15 cellular contexts compared by ENCODE assay signal in the genomic region with DNA sequence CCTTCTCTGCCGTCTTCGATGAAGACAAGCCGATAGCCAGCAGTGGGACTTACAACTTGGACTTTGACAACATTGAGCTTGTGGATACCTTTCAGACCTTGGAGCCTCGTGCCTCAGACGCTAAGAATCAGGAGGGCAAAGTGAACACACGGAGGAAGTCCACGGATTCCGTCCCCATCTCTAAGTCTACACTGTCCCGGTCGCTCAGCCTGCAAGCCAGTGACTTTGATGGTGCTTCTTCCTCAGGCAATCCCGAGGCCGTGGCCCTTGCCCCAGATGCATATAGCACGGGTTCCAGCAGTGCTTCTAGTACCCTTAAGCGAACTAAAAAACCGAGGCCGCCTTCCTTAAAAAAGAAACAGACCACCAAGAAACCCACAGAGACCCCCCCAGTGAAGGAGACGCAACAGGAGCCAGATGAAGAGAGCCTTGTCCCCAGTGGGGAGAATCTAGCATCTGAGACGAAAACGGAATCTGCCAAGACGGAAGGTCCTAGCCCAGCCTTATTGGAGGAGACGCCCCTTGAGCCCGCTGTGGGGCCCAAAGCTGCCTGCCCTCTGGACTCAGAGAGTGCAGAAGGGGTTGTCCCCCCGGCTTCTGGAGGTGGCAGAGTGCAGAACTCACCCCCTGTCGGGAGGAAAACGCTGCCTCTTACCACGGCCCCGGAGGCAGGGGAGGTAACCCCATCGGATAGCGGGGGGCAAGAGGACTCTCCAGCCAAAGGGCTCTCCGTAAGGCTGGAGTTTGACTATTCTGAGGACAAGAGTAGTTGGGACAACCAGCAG.
A peak's percentile ranks its signal among the peaks of the same experiment; 100 is the strongest.
DNase-seq lines count a peak whose midpoint lies in the region; ATAC-seq, FAIRE-seq and TF ChIP-seq lines count a peak whose summit lies in the region.
"Had no signal": no experiment of that assay in that cellular context is flagged by ENCODE, and none has a peak within 500 bp of the region (broad histone marks: within the 10 kb centered on the region; RNA-seq: fewer than 3 reads in every experiment).

No MANE protein-coding gene starts in this region.

- BruUV-seq in Caco-2 (replicated peaks; lab: Mats Ljungman, UMichigan) (TSS peak; percentile 75), PC-3 (replicated peaks; lab: Mats Ljungman, UMichigan) (TSS peak; percentile 49), endothelial cell of umbilical vein (replicated peaks; lab: Mats Ljungman, UMichigan) (TSS peak; percentile 62)

- no peak overlapping the region for H3K27ac Mint-ChIP-seq in Caco-2 (ENCODE audit: unreplicated experiment)
- H3K27ac Mint-ChIP-seq: CD4-positive, CD25-positive, alpha-beta regulatory T cell had no signal

- H3K4me3 ChIP-seq in Caco-2 (ENCODE audit: low read depth, low read length) (no peak overlapping the region), PC-3 (ENCODE audit: low read length) (no peak overlapping the region), endothelial cell of umbilical vein (replicated peaks in 1 of 3; ENCODE audit: insufficient read depth in 1 of 3, low read depth in 1 of 3, low read length in 3 of 3) (no peak overlapping the region), gastrocnemius medialis (no peak overlapping the region), stomach (no peak overlapping the region)
- H3K4me3 ChIP-seq: A549, GM12878 had no signal

- no peaks in the 10 kb centered on the region for H3F3A ChIP-seq in PC-3 (ENCODE audit: low read length, unreplicated experiment)

- H3K4me1 Mint-ChIP-seq in Caco-2 (ENCODE audit: low read depth, unreplicated experiment), result no peaks in the 10 kb centered on the region
- H3K4me1 Mint-ChIP-seq: CD4-positive, CD25-positive, alpha-beta regulatory T cell had no signal

- no peak for TF ChIP-seq EP300 in stomach (IDR thresholded peaks at IDR 0.05)

- H3K79me2 ChIP-seq in PC-3 (ENCODE audit: low read length), result no peaks in the 10 kb centered on the region
- no peaks in the 10 kb centered on the region for H3K79me2 ChIP-seq in endothelial cell of umbilical vein (ENCODE audit: control insufficient read depth, insufficient read depth, low read length)

- H3K4me3 Mint-ChIP-seq in Caco-2 (ENCODE audit: unreplicated experiment), result no peak overlapping the region
- H3K4me3 Mint-ChIP-seq: CD4-positive, CD25-positive, alpha-beta regulatory T cell; H9 had no signal

- 90 to 97% (median 95%) methylated on average over 23 to 30 of the region's 30 CpGs for WGBS in stomach, 5 donors

- ATAC-seq in PC-3 (no peak), gastrocnemius medialis (no peak), GM21723 (IDR thresholded peaks at IDR 0.05; ENCODE audit: unreplicated experiment) (no peak)
- ATAC-seq: A549, GM12878 had no signal

- no peak overlapping the region for H2AFZ ChIP-seq in PC-3 (ENCODE audit: low read length)
- H2AFZ ChIP-seq in endothelial cell of umbilical vein (ENCODE audit: low read depth, low read length), result no peak overlapping the region

- H3K27me3 ChIP-seq in Caco-2 (replicated peaks; ENCODE audit: control insufficient read depth, insufficient read depth, low read length) (no peaks in the 10 kb centered on the region), PC-3 (ENCODE audit: low read length) (no peaks in the 10 kb centered on the region), endothelial cell of umbilical vein (ENCODE audit: control insufficient read depth in 2 of 2, insufficient read depth in 2 of 2, low read length in 2 of 2) (no peaks in the 10 kb centered on the region), gastrocnemius medialis (no peaks in the 10 kb centered on the region), stomach (no peaks in the 10 kb centered on the region)

- FAIRE-seq in endothelial cell of umbilical vein (lab: Jason Lieb, UNC), result no peak
- FAIRE-seq: A549, GM12878, GM18507 had no signal

- H3K27ac ChIP-seq in PC-3 (ENCODE audit: low read length), result no peak overlapping the region
- H3K27ac ChIP-seq in endothelial cell of umbilical vein (ENCODE audit: insufficient read depth, low read depth, low read length), result no peak overlapping the region
- H3K27ac ChIP-seq in gastrocnemius medialis, result peak overlapping the region in 3 of 4 donors; percentile 20 to 68 (median 40)
- no peak overlapping the region for H3K27ac ChIP-seq in stomach
- H3K27ac ChIP-seq: A549 had no signal

- H3K4me2 ChIP-seq in PC-3 (ENCODE audit: low read length) (no peak overlapping the region), endothelial cell of umbilical vein (ENCODE audit: insufficient read depth, low read length) (no peak overlapping the region)
- H3K4me2 ChIP-seq: A549 had no signal

- no peaks in the 10 kb centered on the region for H3K27me3 Mint-ChIP-seq in Caco-2 (ENCODE audit: insufficient read depth, unreplicated experiment)

- H3K4me1 ChIP-seq in Caco-2 (no peaks in the 10 kb centered on the region), PC-3 (ENCODE audit: insufficient read depth, low read length) (no peaks in the 10 kb centered on the region), endothelial cell of umbilical vein (ENCODE audit: control insufficient read depth, extremely low read depth, insufficient read depth, low read length) (peaks cover 3% of the 10 kb centered on the region), gastrocnemius medialis (peaks cover 14 to 17% of the 10 kb centered on the region in 2 donors), stomach (no peaks in the 10 kb centered on the region)

- TF ChIP-seq CTCF in Caco-2 (IDR thresholded peaks at IDR 0.05; ENCODE audit: insufficient read depth in 1 of 2, low read depth in 1 of 2, low read length in 1 of 2, severe bottlenecking in 1 of 2, unreplicated experiment in 1 of 2), result no peak
- TF ChIP-seq CTCF in PC-3 (conservative IDR thresholded peaks at IDR 0.05; ENCODE audit: low read depth, low read length), result no peak
- TF ChIP-seq CTCF in endothelial cell of umbilical vein (IDR thresholded peaks at IDR 0.05; ENCODE audit: extremely low read depth in 1 of 2, insufficient read depth in 1 of 2, low read depth in 1 of 2, low read length in 2 of 2), result no peak
- no peak for TF ChIP-seq CTCF in gastrocnemius medialis (IDR thresholded peaks at IDR 0.05 in 4 of 5, conservative IDR thresholded peaks at IDR 0.05 in 1 of 5)
- TF ChIP-seq CTCF in stomach (IDR thresholded peaks at IDR 0.05), result no peak

- intact Hi-C loops in Caco-2 (cut with micrococcal nuclease; ENCODE audit: unreplicated experiment) (no loop called here), PC-3 (cut with micrococcal nuclease) (no loop called here), endothelial cell of umbilical vein (cut with micrococcal nuclease) (no loop called here), gastrocnemius medialis (cut with DNase I; ENCODE audit: low total_unique reads) (no loop called here), stomach (cut with DNase I; ENCODE audit: low total_unique reads) (no loop called here)

- H4K20me1 ChIP-seq in PC-3 (ENCODE audit: low read length) (no peaks in the 10 kb centered on the region), endothelial cell of umbilical vein (replicated peaks; ENCODE audit: control insufficient read depth, extremely low read depth, insufficient read depth, low read length) (no peaks in the 10 kb centered on the region)

- POLR2A ChIA-PET in Caco-2 (lab: Charles Lee), result no interaction called here
- POLR2A ChIA-PET in PC-3 (lab: Charles Lee; ENCODE audit: unreplicated experiment), result no interaction called here
- POLR2A ChIA-PET in endothelial cell of umbilical vein (lab: Charles Lee), result no interaction called here

- no peak for DNase-seq in Caco-2
- DNase-seq in PC-3, result no peak
- DNase-seq in endothelial cell of umbilical vein (ENCODE audit: low read depth, low spot score), result no peak
- DNase-seq in gastrocnemius medialis, result no peak
- DNase-seq in stomach, result no peak
- DNase-seq in midbrain (lab: John Stamatoyannopoulos, UW), result no peak
- DNase-seq: Calu3; CD4-positive, CD25-positive, alpha-beta regulatory T cell; DMS 273 treated with DMSO at 0.1 percent for 48 hours; GOT3; H9 had no signal

- H3K9me1 ChIP-seq in endothelial cell of umbilical vein (replicated peaks; ENCODE audit: control insufficient read depth, extremely low read depth, insufficient read depth, low read length), result no peaks in the 10 kb centered on the region

- H3K9me3 ChIP-seq in Caco-2 (no peaks in the 10 kb centered on the region), PC-3 (ENCODE audit: low read length) (no peaks in the 10 kb centered on the region), endothelial cell of umbilical vein (replicated peaks; ENCODE audit: control insufficient read depth, insufficient read depth, low read length) (no peaks in the 10 kb centered on the region), gastrocnemius medialis (no peaks in the 10 kb centered on the region), stomach (no peaks in the 10 kb centered on the region)
- H3K9me3 ChIP-seq: A549 had no signal

- H3K9ac ChIP-seq in PC-3 (ENCODE audit: low read length), result no peak overlapping the region
- H3K9ac ChIP-seq in endothelial cell of umbilical vein (replicated peaks; ENCODE audit: extremely low read depth, insufficient read depth, low read length), result no peak overlapping the region

- dilution Hi-C loops in endothelial cell of umbilical vein (cut with MboI; ENCODE audit: extremely low pct_ligation_motif_present, low sequenced_read_pairs), result no loop called here

- TF ChIP-seq POLR2A in endothelial cell of umbilical vein (IDR thresholded peaks at IDR 0.05; ENCODE audit: low read depth, low read length) (no peak), gastrocnemius medialis (IDR thresholded peaks at IDR 0.05) (no peak), stomach (IDR thresholded peaks at IDR 0.05) (no peak)

- H3K36me3 Mint-ChIP-seq in Caco-2 (ENCODE audit: insufficient read depth, unreplicated experiment), result peaks cover 60% of the 10 kb centered on the region
- H3K36me3 Mint-ChIP-seq: CD4-positive, CD25-positive, alpha-beta regulatory T cell had no signal

- H3K9me2 ChIP-seq in PC-3 (replicated peaks; ENCODE audit: low read length), result no peaks in the 10 kb centered on the region

- H3K36me3 ChIP-seq in Caco-2 (ENCODE audit: control insufficient read depth, insufficient read depth, low read length) (peaks cover 5% of the 10 kb centered on the region), PC-3 (ENCODE audit: low read depth, low read length) (peaks cover 3% of the 10 kb centered on the region; the same call in 1 of the 2 replicates), endothelial cell of umbilical vein (ENCODE audit: control insufficient read depth in 2 of 2, extremely low read depth in 1 of 2, insufficient read depth in 2 of 2, low read length in 2 of 2) (peaks cover 0 to 7% of the 10 kb centered on the region in 2 experiments), gastrocnemius medialis (peaks cover 0 to 21% of the 10 kb centered on the region in 2 donors), stomach (peaks cover 17 to 58% (median 48%) of the 10 kb centered on the region in 4 donors)

- CTCF ChIA-PET in Caco-2 (lab: Charles Lee), result no interaction called here
- CTCF ChIA-PET in PC-3 (lab: Charles Lee), result no interaction called here
- CTCF ChIA-PET in endothelial cell of umbilical vein (lab: Charles Lee), result no interaction called here

- no peaks in the 10 kb centered on the region for H3K9me3 Mint-ChIP-seq in Caco-2 (ENCODE audit: unreplicated experiment)
- H3K9me3 Mint-ChIP-seq: H9 had no signal

- in situ Hi-C loops in gastrocnemius medialis (cut with MboI; ENCODE audit: low sequenced_read_pairs in 4 of 4), result no loop called here

TF ChIP-seq in endothelial cell of umbilical vein, 7 proteins besides CTCF, POLR2A, EP300 and RAD21 (continues in another document):
- TF ChIP-seq EZH2 (IDR thresholded peaks at IDR 0.05; ENCODE audit: borderline replicate concordance, low read depth, low read length, severe bottlenecking), result no peak

Comparison
In these comparisons a context has a peak if more than half of its experiments do, and no peak if none do; other contexts are left out.
1. H3K27ac ChIP-seq: peak in gastrocnemius medialis (3 of 4); none in PC-3 (single experiment), endothelial cell of umbilical vein (single experiment) and stomach (0 of 5).